In genomic region chr6:106735828-106736227, GRCh38 we compare ENCODE assay signal across 23 cellular contexts.
DNase-seq lines count a peak whose midpoint lies in the region; ATAC-seq and TF ChIP-seq lines count a peak whose summit lies in the region.
"Had no signal": no experiment of that assay in that cellular context is flagged by ENCODE, and none has a peak within 500 bp of the region (broad histone marks: within the 10 kb centered on the region; RNA-seq: fewer than 3 reads in every experiment).

No MANE protein-coding gene starts in this region.

- no TSS peak for BruUV-seq in MCF 10A (replicated peaks; lab: Mats Ljungman, UMichigan)

- no peak overlapping the region for H3K4me3 Mint-ChIP-seq in MCF 10A (ENCODE audit: unreplicated experiment)
- H3K4me3 Mint-ChIP-seq: CD4-positive, CD25-positive, alpha-beta regulatory T cell had no signal

- no peaks in the 10 kb centered on the region for H3K36me3 Mint-ChIP-seq in MCF 10A (ENCODE audit: insufficient read depth, unreplicated experiment)
- H3K36me3 Mint-ChIP-seq: CD4-positive, CD25-positive, alpha-beta regulatory T cell had no signal

- no peaks in the 10 kb centered on the region for H3K27me3 ChIP-seq in breast epithelium

- CTCF ChIA-PET in MCF 10A (lab: Yijun Ruan, JAX) = interaction anchor here (0.6 to 3.7 kb wide), 6 partner anchors 9 to 395 kb away, joined by 3 to 16 read pairs (median 4); no protein-coding TSS in a partner anchor

- H3K4me1 ChIP-seq in breast epithelium = no peaks in the 10 kb centered on the region

- H3K9me3 ChIP-seq in breast epithelium = peaks cover 0 to 8% of the 10 kb centered on the region in 2 donors

- H3K36me3 ChIP-seq in breast epithelium = no peaks in the 10 kb centered on the region

- intact Hi-C loops in MCF 10A (cut with micrococcal nuclease) (no loop called here), breast epithelium (cut with DNase I; ENCODE audit: low total_unique reads) (no loop called here)

- no peak overlapping the region for H3K4me3 ChIP-seq in breast epithelium

- no peak for DNase-seq in MCF 10A (ENCODE audit: unreplicated experiment)
- DNase-seq in breast epithelium (ENCODE audit: low spot score in 2 of 2) = no peak
- DNase-seq in OCI-M1 (lab: John Stamatoyannopoulos, UW) = peak; percentile 7
- no peak for DNase-seq in epithelial cell of prostate (ENCODE audit: low read depth, low spot score)
- no peak for DNase-seq in MV-4-11 (lab: John Stamatoyannopoulos, UW)
- DNase-seq in NCI-H1105 treated with DMSO at 0.1 percent for 48 hours (lab: John Stamatoyannopoulos, UW) = no peak
- DNase-seq: AML-193; CD4-positive, CD25-positive, alpha-beta regulatory T cell; COR-L47; GF-D8; GOT3; Kasumi-1; MM.1S; NCI-H1092 treated with DMSO at 0.1 percent for 48 hours; NCI-H510A; NCI-H748 treated with DMSO at 0.1 percent for 48 hours; NK-92 treated with Interleukin-12 subunit alpha and Interleukin-12 subunit beta, amount 100 ng/mL, for 24 hours; RPMI8226; SIG-M5 had no signal

- no peak overlapping the region for H3K27ac ChIP-seq in breast epithelium
- peak overlapping the region; percentile 47 for H3K27ac ChIP-seq in epithelial cell of prostate
- H3K27ac ChIP-seq: 22Rv1 had no signal

- ATAC-seq in GM21390 (IDR thresholded peaks at IDR 0.05; ENCODE audit: unreplicated experiment) (no peak), HG02840 (IDR thresholded peaks at IDR 0.05; ENCODE audit: low FRiP score, unreplicated experiment) (no peak)

- H3K4me1 Mint-ChIP-seq in MCF 10A (ENCODE audit: insufficient read depth, unreplicated experiment) = peaks cover 49% of the 10 kb centered on the region
- H3K4me1 Mint-ChIP-seq: CD4-positive, CD25-positive, alpha-beta regulatory T cell had no signal

- no peak for TF ChIP-seq POLR2A in breast epithelium (IDR thresholded peaks at IDR 0.05)

- TF ChIP-seq CTCF in MCF 10A (IDR thresholded peaks at IDR 0.05; ENCODE audit: unreplicated experiment) (no peak), breast epithelium (IDR thresholded peaks at IDR 0.05) (no peak)

- peaks cover 5% of the 10 kb centered on the region for H3K9me3 Mint-ChIP-seq in MCF 10A (ENCODE audit: unreplicated experiment)

- POLR2A ChIA-PET in MCF 10A (lab: Yijun Ruan, JAX) = interaction anchor here (0.6 to 4.9 kb wide), 8 partner anchors 8 to 213 kb away, joined by 3 to 35 read pairs (median 6); no protein-coding TSS in a partner anchor

- H3K27me3 Mint-ChIP-seq in MCF 10A (ENCODE audit: insufficient read depth, unreplicated experiment) = no peaks in the 10 kb centered on the region
- H3K27me3 Mint-ChIP-seq: IgD-negative memory B cell had no signal

- H3K27ac Mint-ChIP-seq in MCF 10A (ENCODE audit: low read depth, unreplicated experiment) = peak overlapping the region; percentile 80
- H3K27ac Mint-ChIP-seq: CD4-positive, CD25-positive, alpha-beta regulatory T cell had no signal
